ENCODE assay signal across 18 cellular contexts in the genomic region with DNA sequence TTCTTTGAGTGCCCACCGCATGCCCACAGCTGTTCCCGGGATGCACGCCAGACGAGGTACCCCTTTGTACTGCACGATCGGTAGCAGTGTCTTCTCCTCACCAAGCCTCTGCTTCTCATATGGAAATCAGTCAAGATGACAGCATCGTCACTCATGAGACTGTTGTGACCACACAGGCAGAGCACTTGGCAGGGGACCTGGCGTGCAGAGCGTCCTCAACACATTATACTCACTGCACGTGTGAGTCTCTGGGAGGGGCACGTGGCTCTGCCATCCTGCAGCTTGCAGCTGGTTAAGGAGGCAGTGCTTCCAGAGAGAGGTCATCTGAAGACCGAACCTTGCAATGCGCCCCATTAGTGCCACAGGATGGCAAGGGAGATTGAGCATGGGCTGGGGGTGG.
DNase-seq lines count a peak whose midpoint lies in the region; ATAC-seq, FAIRE-seq and TF ChIP-seq lines count a peak whose summit lies in the region.
"Had no signal": no experiment of that assay in that cellular context is flagged by ENCODE, and none has a peak within 500 bp of the region (broad histone marks: within the 10 kb centered on the region; RNA-seq: fewer than 3 reads in every experiment).

No MANE protein-coding gene starts in this region.

- H3K4me1 ChIP-seq in kidney (ENCODE audit: control insufficient read depth in 1 of 2, insufficient read depth in 1 of 2, low read depth in 1 of 2, low read length in 2 of 2) = no peaks in the 10 kb centered on the region
- H3K4me1 ChIP-seq: HAP-1, Peyer's patch, SJCRH30 had no signal

- no peak overlapping the region for H3K4me3 ChIP-seq in kidney (ENCODE audit: low read length in 2 of 2)
- H3K4me3 ChIP-seq: HAP-1, Peyer's patch, SJCRH30 had no signal

- no peak overlapping the region for H3K4me3 Mint-ChIP-seq in activated CD4-positive, alpha-beta memory T cell treated with anti-CD3 and anti-CD28 coated beads, Interleukin-2, amount 10 ng/mL, durations not matched to agents 7 days and 5 days
- H3K4me3 Mint-ChIP-seq: CD14-positive monocyte had no signal

- CTCF ChIA-PET in activated CD4-positive, alpha-beta memory T cell treated with anti-CD3 and anti-CD28 coated beads, Interleukin-2, amount 10 ng/mL, durations not matched to agents 7 days and 5 days (lab: Charles Lee) = no interaction called here

- no peaks in the 10 kb centered on the region for H3K9me3 Mint-ChIP-seq in activated CD4-positive, alpha-beta memory T cell treated with anti-CD3 and anti-CD28 coated beads, Interleukin-2, amount 10 ng/mL, durations not matched to agents 7 days and 5 days

- POLR2A ChIA-PET in activated CD4-positive, alpha-beta memory T cell treated with anti-CD3 and anti-CD28 coated beads, Interleukin-2, amount 10 ng/mL, durations not matched to agents 7 days and 5 days (lab: Charles Lee) = no interaction called here

- no peaks in the 10 kb centered on the region for H3K4me1 Mint-ChIP-seq in activated CD4-positive, alpha-beta memory T cell treated with anti-CD3 and anti-CD28 coated beads, Interleukin-2, amount 10 ng/mL, durations not matched to agents 7 days and 5 days
- H3K4me1 Mint-ChIP-seq: CD14-positive monocyte had no signal

- no peak overlapping the region for H3K9ac ChIP-seq in kidney (ENCODE audit: low read length in 2 of 2)

- H3K36me3 ChIP-seq in kidney (ENCODE audit: control insufficient read depth in 1 of 2, insufficient read depth in 2 of 2, low read length in 2 of 2) = no peaks in the 10 kb centered on the region
- H3K36me3 ChIP-seq: HAP-1, Peyer's patch, SJCRH30 had no signal

- no peak overlapping the region for H3K27ac Mint-ChIP-seq in activated CD4-positive, alpha-beta memory T cell treated with anti-CD3 and anti-CD28 coated beads, Interleukin-2, amount 10 ng/mL, durations not matched to agents 7 days and 5 days
- H3K27ac Mint-ChIP-seq: CD14-positive monocyte had no signal

- no peak for ATAC-seq in sciatic nerve
- no peak for ATAC-seq in GM21825 (IDR thresholded peaks at IDR 0.05; ENCODE audit: unreplicated experiment)
- no peak for ATAC-seq in GM21619 (IDR thresholded peaks at IDR 0.05; ENCODE audit: unreplicated experiment)

- H3K36me3 Mint-ChIP-seq in activated CD4-positive, alpha-beta memory T cell treated with anti-CD3 and anti-CD28 coated beads, Interleukin-2, amount 10 ng/mL, durations not matched to agents 7 days and 5 days (ENCODE audit: low read depth) = no peaks in the 10 kb centered on the region
- H3K36me3 Mint-ChIP-seq: CD14-positive monocyte had no signal

- DNase-seq in RPMI8226 (peak; percentile 23), kidney (peak; percentile 43), sciatic nerve (ENCODE audit: low spot score) (peak; percentile 31)
- DNase-seq in activated CD4-positive, alpha-beta memory T cell treated with anti-CD3 and anti-CD28 coated beads, Interleukin-2, amount 10 ng/mL, durations not matched to agents 7 days and 5 days = no peak
- DNase-seq: DMS 273 treated with DMSO at 0.1 percent for 48 hours, DND-41, MM.1S, NCI-H1092, NCI-H1436 treated with DMSO at 0.1 percent for 48 hours, NCI-H2029, NCI-H526, SJCRH30 had no signal

- TF ChIP-seq CTCF in C4-2B (conservative IDR thresholded peaks at IDR 0.05) (no peak), kidney (IDR thresholded peaks at IDR 0.05; ENCODE audit: borderline replicate concordance, extremely low read depth, insufficient read depth) (no peak)

- H3K27ac ChIP-seq in C4-2B (peak overlapping the region; percentile 74; the same call in 1 of the 2 replicates), kidney (ENCODE audit: low read depth in 2 of 2, low read length in 2 of 2) (no peak overlapping the region)
- H3K27ac ChIP-seq: Peyer's patch, SJCRH30 had no signal

- intact Hi-C loops in kidney (cut with DNase I) = no loop called here
- intact Hi-C loops in sciatic nerve (cut with DNase I) = no loop called here

- no peak for FAIRE-seq in kidney (lab: Jason Lieb, UNC)

- no peaks in the 10 kb centered on the region for H3K9me3 ChIP-seq in kidney (ENCODE audit: control insufficient read depth in 1 of 2, low read length in 2 of 2)
- H3K9me3 ChIP-seq: HAP-1, Peyer's patch, SJCRH30 had no signal

- H3K27me3 Mint-ChIP-seq in activated CD4-positive, alpha-beta memory T cell treated with anti-CD3 and anti-CD28 coated beads, Interleukin-2, amount 10 ng/mL, durations not matched to agents 7 days and 5 days = no peaks in the 10 kb centered on the region
